In genomic region chr5:88150747-88151146, GRCh38 we compare ENCODE assay signal across 24 cellular contexts.
"Had no signal": no experiment of that assay in that cellular context is flagged by ENCODE, and none has a peak within 500 bp of the region (broad histone marks: within the 10 kb centered on the region; RNA-seq: fewer than 3 reads in every experiment).

No MANE protein-coding gene starts in this region.

- H3K4me3 ChIP-seq: colonic mucosa, esophagus squamous epithelium, gastroesophageal sphincter, heart left ventricle, left lung, lower lobe of right lung, mucosa of descending colon had no signal

- H3K27ac ChIP-seq: colonic mucosa, epithelial cell of prostate, esophagus squamous epithelium, gastroesophageal sphincter, heart left ventricle, left lung, lower lobe of right lung had no signal

- H3K4me1 ChIP-seq: colonic mucosa had no signal

- H3K36me3 ChIP-seq: colonic mucosa, esophagus squamous epithelium, gastroesophageal sphincter, heart left ventricle, left lung, lower lobe of right lung had no signal

- H3K9me3 ChIP-seq: colonic mucosa, esophagus squamous epithelium, lower lobe of right lung, mucosa of descending colon had no signal

- H3K27me3 ChIP-seq: colonic mucosa had no signal

- FAIRE-seq: endometrium, islet of Langerhans, keratinocyte had no signal

- ATAC-seq: effector memory CD8-positive, alpha-beta T cell; esophagus mucosa; gastroesophageal sphincter; heart left ventricle; left cardiac atrium; left lung; left ventricle myocardium superior; lower lobe of right lung; mucosa of descending colon had no signal

- DNase-seq: colonic mucosa; cortex of kidney; effector CD8-positive, alpha-beta T cell; effector memory CD8-positive, alpha-beta T cell; endodermal cell; erythroblast; esophagus squamous epithelium; foreskin fibroblast; foreskin melanocyte; heart left ventricle; hippocampal formation; left cardiac atrium; left lung; left ventricle myocardium superior; lower lobe of right lung; mesenchymal stem cell; mucosa of descending colon; naive B cell had no signal
